ENCODE assay signal across 1 cellular context in the genomic region with DNA sequence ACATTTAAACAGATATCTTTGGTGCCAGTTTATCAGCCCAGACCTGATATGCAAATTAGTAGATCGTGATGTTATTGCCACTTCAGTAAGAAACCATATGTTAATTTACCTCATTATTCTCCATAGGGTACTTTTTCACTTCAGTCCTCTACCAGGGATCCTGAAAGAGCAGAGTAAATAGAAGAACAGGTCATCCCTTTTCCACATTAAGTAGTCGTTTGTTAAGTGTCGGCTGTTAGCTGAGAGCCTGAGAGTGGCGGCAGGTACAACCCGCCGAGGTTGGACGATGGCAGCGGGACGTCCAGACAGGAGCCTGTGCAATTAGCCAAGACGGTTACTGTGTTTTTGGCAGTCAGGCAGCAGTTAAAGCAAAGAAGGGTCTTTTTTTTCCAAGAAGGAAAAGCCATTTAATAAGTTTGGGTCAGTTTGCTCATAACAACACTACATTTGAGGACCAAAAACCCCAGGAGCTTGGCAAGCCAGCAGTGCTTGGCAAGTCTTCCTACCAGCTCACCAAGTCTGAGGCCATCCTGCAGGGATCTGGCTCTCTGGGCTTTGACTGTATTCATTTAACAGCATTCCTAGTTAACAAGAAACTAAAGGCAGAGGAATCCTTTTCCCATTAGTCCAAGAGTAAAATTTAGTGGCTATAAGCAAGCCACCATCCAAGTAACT.
TF ChIP-seq lines count a peak whose summit lies in the region.

No MANE protein-coding gene starts in this region.

TF ChIP-seq in GM23338, 12 proteins besides CTCF, POLR2A, EP300 and RAD21 (continued from another document):
- TF ChIP-seq, protein P1, sequence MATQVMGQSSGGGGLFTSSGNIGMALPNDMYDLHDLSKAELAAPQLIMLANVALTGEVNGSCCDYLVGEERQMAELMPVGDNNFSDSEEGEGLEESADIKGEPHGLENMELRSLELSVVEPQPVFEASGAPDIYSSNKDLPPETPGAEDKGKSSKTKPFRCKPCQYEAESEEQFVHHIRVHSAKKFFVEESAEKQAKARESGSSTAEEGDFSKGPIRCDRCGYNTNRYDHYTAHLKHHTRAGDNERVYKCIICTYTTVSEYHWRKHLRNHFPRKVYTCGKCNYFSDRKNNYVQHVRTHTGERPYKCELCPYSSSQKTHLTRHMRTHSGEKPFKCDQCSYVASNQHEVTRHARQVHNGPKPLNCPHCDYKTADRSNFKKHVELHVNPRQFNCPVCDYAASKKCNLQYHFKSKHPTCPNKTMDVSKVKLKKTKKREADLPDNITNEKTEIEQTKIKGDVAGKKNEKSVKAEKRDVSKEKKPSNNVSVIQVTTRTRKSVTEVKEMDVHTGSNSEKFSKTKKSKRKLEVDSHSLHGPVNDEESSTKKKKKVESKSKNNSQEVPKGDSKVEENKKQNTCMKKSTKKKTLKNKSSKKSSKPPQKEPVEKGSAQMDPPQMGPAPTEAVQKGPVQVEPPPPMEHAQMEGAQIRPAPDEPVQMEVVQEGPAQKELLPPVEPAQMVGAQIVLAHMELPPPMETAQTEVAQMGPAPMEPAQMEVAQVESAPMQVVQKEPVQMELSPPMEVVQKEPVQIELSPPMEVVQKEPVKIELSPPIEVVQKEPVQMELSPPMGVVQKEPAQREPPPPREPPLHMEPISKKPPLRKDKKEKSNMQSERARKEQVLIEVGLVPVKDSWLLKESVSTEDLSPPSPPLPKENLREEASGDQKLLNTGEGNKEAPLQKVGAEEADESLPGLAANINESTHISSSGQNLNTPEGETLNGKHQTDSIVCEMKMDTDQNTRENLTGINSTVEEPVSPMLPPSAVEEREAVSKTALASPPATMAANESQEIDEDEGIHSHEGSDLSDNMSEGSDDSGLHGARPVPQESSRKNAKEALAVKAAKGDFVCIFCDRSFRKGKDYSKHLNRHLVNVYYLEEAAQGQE (IDR thresholded peaks at IDR 0.05; ENCODE audit: unreplicated experiment): no peak
- TF ChIP-seq ZNF331 (CRISPR knock-in tag; IDR thresholded peaks at IDR 0.05; ENCODE audit: low read depth) (no peak), EZH2phosphoT487 (IDR thresholded peaks at IDR 0.05; ENCODE audit: unreplicated experiment) (no peak), POLR2AphosphoS5 (IDR thresholded peaks at IDR 0.05; ENCODE audit: low read depth) (no peak)
- TF ChIP-seq, protein P2, sequence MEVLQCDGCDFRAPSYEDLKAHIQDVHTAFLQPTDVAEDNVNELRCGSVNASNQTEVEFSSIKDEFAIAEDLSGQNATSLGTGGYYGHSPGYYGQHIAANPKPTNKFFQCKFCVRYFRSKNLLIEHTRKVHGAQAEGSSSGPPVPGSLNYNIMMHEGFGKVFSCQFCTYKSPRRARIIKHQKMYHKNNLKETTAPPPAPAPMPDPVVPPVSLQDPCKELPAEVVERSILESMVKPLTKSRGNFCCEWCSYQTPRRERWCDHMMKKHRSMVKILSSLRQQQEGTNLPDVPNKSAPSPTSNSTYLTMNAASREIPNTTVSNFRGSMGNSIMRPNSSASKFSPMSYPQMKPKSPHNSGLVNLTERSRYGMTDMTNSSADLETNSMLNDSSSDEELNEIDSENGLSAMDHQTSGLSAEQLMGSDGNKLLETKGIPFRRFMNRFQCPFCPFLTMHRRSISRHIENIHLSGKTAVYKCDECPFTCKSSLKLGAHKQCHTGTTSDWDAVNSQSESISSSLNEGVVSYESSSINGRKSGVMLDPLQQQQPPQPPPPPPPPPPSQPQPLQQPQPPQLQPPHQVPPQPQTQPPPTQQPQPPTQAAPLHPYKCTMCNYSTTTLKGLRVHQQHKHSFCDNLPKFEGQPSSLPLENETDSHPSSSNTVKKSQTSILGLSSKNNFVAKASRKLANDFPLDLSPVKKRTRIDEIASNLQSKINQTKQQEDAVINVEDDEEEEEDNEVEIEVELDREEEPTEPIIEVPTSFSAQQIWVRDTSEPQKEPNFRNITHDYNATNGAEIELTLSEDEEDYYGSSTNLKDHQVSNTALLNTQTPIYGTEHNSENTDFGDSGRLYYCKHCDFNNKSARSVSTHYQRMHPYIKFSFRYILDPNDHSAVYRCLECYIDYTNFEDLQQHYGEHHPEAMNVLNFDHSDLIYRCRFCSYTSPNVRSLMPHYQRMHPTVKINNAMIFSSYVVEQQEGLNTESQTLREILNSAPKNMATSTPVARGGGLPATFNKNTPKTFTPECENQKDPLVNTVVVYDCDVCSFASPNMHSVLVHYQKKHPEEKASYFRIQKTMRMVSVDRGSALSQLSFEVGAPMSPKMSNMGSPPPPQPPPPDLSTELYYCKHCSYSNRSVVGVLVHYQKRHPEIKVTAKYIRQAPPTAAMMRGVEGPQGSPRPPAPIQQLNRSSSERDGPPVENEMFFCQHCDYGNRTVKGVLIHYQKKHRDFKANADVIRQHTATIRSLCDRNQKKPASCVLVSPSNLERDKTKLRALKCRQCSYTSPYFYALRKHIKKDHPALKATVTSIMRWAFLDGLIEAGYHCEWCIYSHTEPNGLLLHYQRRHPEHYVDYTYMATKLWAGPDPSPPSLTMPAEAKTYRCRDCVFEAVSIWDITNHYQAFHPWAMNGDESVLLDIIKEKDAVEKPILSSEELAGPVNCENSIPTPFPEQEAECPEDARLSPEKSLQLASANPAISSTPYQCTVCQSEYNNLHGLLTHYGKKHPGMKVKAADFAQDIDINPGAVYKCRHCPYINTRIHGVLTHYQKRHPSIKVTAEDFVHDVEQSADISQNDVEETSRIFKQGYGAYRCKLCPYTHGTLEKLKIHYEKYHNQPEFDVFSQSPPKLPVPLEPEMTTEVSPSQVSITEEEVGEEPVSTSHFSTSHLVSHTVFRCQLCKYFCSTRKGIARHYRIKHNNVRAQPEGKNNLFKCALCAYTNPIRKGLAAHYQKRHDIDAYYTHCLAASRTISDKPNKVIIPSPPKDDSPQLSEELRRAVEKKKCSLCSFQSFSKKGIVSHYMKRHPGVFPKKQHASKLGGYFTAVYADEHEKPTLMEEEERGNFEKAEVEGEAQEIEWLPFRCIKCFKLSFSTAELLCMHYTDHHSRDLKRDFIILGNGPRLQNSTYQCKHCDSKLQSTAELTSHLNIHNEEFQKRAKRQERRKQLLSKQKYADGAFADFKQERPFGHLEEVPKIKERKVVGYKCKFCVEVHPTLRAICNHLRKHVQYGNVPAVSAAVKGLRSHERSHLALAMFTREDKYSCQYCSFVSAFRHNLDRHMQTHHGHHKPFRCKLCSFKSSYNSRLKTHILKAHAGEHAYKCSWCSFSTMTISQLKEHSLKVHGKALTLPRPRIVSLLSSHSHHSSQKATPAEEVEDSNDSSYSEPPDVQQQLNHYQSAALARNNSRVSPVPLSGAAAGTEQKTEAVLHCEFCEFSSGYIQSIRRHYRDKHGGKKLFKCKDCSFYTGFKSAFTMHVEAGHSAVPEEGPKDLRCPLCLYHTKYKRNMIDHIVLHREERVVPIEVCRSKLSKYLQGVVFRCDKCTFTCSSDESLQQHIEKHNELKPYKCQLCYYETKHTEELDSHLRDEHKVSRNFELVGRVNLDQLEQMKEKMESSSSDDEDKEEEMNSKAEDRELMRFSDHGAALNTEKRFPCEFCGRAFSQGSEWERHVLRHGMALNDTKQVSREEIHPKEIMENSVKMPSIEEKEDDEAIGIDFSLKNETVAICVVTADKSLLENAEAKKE (CRISPR knock-in tag; IDR thresholded peaks at IDR 0.05): no peak
